18 cellular contexts compared by ENCODE assay signal in the genomic region with DNA sequence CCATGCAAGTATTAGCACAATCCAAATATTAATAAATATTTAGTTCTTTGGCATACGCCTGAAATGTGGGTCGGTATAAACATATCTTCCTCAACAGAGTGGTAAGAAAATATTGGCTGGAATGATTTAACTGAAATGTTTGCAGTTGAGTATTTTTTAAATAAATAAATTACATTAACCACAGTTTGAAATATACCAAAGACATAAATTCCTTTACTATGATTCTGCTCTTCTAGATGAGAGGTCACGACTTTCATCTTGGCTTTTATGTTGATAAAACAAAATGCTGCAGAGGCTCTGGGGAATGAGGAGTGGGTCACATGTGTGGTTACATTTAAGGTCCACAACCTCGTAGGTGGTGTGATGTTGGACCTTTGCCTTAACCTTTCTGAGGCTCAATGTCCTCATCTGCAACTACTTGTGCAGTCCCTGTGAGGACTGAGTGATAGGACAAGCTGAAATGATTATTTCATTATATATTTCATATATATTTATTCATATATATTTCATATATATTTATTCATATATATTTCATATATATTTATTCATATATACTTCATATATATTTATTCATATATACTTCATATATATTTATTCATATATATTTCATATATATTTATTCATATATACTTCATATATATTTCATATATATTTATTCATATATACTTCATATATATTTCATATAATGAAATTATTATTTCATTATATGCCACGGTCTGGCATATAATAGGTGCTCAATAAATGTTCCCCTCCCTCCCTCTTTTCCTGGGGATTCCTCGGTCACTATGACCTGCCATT.
"Had no signal": no experiment of that assay in that cellular context is flagged by ENCODE, and none has a peak within 500 bp of the region (broad histone marks: within the 10 kb centered on the region; RNA-seq: fewer than 3 reads in every experiment).

No MANE protein-coding gene starts in this region.

- H3K36me3 ChIP-seq: heart left ventricle had no signal

- H3K27me3 ChIP-seq: foreskin keratinocyte, heart left ventricle had no signal

- H3K4me3 ChIP-seq: heart left ventricle had no signal

- H3K4me1 ChIP-seq: foreskin keratinocyte, heart left ventricle had no signal

- DNase-seq: activated CD4-positive, alpha-beta memory T cell treated with anti-CD3 and anti-CD28 coated beads, Interleukin-2, amount 10 ng/mL, durations not matched to agents 7 days and 5 days; activated CD4-positive, alpha-beta T cell treated with anti-CD3 and anti-CD28 coated beads for 36 hours; activated gamma-delta T cell treated with Interleukin-2 at 50 U/mL for 16 hours; activated naive CD8-positive, alpha-beta T cell treated with anti-CD3 and anti-CD28 coated beads for 36 hours; activated T-cell treated with anti-CD3 and anti-CD28 coated beads, Interleukin-2, amount 50 U/mL, for 48 hours; aorta; caudate nucleus; dermis blood vessel endothelial cell; endodermal cell; foreskin keratinocyte; heart left ventricle; mesendoderm; nephron progenitor cell; stimulated activated CD4-positive, alpha-beta T cell treated with anti-CD3 and anti-CD28 coated beads, Interleukin-4, amount 100 ng/mL, for 4 hours; stimulated activated naive CD8-positive, alpha-beta T cell treated with anti-CD3 and anti-CD28 coated beads, Interleukin-15, amount 100 ng/mL, for 72 hours; T-helper 9 cell had no signal

- H3K9me3 ChIP-seq: heart left ventricle had no signal

- H3K27ac ChIP-seq: foreskin keratinocyte, heart left ventricle, VCaP had no signal

- FAIRE-seq: urothelium cell line had no signal
